1 cellular context compared by ENCODE assay signal in the genomic region with DNA sequence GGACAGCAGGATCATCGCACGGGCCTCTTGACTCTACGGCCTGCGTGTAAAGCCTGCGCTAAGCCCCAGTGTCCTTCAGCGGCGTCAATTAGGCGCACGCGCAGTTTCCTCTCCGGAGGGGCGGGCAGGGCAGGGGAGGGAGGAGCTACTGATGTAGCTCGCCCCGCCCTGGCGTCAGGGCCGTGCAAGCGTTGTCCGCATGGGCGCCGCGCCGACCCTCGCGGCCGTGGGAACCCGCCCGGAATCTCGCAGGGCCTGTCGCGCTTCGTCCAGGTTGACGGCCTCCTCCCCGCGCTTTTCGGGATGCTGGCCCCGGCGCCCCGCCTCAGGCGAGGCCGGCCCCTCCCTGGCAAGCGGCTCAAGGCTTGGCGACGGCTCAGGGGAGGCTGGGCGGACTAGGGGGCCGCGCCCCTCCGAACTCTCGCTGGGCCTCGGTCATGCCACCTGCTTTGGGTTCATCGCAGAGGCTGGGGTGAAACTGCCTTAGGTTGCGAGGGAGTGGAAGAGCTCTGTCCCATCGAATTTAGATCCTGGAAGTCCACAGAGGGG.
TF ChIP-seq lines count a peak whose summit lies in the region.

No MANE protein-coding gene starts in this region.

TF ChIP-seq in liver, 16 proteins besides CTCF, POLR2A, EP300 and RAD21 (continued from another document):
- TF ChIP-seq, protein P1, sequence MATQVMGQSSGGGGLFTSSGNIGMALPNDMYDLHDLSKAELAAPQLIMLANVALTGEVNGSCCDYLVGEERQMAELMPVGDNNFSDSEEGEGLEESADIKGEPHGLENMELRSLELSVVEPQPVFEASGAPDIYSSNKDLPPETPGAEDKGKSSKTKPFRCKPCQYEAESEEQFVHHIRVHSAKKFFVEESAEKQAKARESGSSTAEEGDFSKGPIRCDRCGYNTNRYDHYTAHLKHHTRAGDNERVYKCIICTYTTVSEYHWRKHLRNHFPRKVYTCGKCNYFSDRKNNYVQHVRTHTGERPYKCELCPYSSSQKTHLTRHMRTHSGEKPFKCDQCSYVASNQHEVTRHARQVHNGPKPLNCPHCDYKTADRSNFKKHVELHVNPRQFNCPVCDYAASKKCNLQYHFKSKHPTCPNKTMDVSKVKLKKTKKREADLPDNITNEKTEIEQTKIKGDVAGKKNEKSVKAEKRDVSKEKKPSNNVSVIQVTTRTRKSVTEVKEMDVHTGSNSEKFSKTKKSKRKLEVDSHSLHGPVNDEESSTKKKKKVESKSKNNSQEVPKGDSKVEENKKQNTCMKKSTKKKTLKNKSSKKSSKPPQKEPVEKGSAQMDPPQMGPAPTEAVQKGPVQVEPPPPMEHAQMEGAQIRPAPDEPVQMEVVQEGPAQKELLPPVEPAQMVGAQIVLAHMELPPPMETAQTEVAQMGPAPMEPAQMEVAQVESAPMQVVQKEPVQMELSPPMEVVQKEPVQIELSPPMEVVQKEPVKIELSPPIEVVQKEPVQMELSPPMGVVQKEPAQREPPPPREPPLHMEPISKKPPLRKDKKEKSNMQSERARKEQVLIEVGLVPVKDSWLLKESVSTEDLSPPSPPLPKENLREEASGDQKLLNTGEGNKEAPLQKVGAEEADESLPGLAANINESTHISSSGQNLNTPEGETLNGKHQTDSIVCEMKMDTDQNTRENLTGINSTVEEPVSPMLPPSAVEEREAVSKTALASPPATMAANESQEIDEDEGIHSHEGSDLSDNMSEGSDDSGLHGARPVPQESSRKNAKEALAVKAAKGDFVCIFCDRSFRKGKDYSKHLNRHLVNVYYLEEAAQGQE (IDR thresholded peaks at IDR 0.05), result no peak
